In the genomic region with DNA sequence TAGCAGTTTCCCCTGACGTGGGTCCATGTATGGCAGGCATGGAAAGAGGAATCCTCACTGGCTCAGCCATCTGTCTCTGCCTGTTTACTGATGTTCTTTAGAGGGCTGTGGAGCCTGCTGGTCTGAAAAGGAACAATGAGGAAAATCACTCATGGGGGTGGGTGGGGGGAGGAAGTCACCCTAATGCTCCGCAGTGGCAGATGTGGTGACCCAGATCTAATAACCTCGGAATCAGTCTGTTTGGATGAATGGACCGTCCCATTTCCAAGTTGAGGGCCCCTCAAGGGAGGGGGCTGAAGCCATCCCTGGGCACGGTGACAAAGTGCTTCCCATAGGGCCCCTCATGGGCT, we compare ENCODE assay signal across 1 cellular context.
A peak's percentile ranks its signal among the peaks of the same experiment; 100 is the strongest.
TF ChIP-seq lines count a peak whose summit lies in the region.

No MANE protein-coding gene starts in this region.

TF ChIP-seq in K562, 482 proteins besides CTCF, POLR2A, EP300 and RAD21 (continued from another document):
- TF ChIP-seq, protein P1, sequence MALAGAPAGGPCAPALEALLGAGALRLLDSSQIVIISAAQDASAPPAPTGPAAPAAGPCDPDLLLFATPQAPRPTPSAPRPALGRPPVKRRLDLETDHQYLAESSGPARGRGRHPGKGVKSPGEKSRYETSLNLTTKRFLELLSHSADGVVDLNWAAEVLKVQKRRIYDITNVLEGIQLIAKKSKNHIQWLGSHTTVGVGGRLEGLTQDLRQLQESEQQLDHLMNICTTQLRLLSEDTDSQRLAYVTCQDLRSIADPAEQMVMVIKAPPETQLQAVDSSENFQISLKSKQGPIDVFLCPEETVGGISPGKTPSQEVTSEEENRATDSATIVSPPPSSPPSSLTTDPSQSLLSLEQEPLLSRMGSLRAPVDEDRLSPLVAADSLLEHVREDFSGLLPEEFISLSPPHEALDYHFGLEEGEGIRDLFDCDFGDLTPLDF (CRISPR knock-in tag; IDR thresholded peaks at IDR 0.05) = peak; percentile 38; the same call in 1 of the 2 replicates
- TF ChIP-seq RB1 (IDR thresholded peaks at IDR 0.05; ENCODE audit: low read depth) (no peak), SNRNP70 (optimal IDR thresholded peaks at IDR 0.05; ENCODE audit: low read depth, low read length) (no peak), ZNF197 (CRISPR knock-in tag; IDR thresholded peaks at IDR 0.05; ENCODE audit: low read depth) (no peak)
